In genomic region chr5:120765189-120765588, GRCh38 we compare ENCODE assay signal across 1 cellular context.
TF ChIP-seq lines count a peak whose summit lies in the region.

No MANE protein-coding gene starts in this region.

TF ChIP-seq in IMR-90, 13 proteins besides CTCF, POLR2A, EP300 and RAD21:
- TF ChIP-seq ELK1 (IDR thresholded peaks at IDR 0.05; ENCODE audit: borderline replicate concordance, low read depth, low read length): no peak
- TF ChIP-seq RCOR1 (IDR thresholded peaks at IDR 0.05; ENCODE audit: insufficient replicate concordance, low read length): no peak
- no peak for TF ChIP-seq SMC3 (IDR thresholded peaks at IDR 0.05; ENCODE audit: low read depth, low read length)
- no peak for TF ChIP-seq MAZ (IDR thresholded peaks at IDR 0.05; ENCODE audit: borderline replicate concordance, low read depth, low read length)
- TF ChIP-seq RFX5 (IDR thresholded peaks at IDR 0.05; ENCODE audit: low read depth, low read length): no peak
- TF ChIP-seq BHLHE40 (IDR thresholded peaks at IDR 0.05; ENCODE audit: low read depth, low read length): no peak
- TF ChIP-seq MXI1 (IDR thresholded peaks at IDR 0.05; ENCODE audit: borderline replicate concordance, low read depth, low read length): no peak
- peak; percentile 55 for TF ChIP-seq CEBPB (IDR thresholded peaks at IDR 0.05; ENCODE audit: low read depth, low read length)
